In the genomic region with DNA sequence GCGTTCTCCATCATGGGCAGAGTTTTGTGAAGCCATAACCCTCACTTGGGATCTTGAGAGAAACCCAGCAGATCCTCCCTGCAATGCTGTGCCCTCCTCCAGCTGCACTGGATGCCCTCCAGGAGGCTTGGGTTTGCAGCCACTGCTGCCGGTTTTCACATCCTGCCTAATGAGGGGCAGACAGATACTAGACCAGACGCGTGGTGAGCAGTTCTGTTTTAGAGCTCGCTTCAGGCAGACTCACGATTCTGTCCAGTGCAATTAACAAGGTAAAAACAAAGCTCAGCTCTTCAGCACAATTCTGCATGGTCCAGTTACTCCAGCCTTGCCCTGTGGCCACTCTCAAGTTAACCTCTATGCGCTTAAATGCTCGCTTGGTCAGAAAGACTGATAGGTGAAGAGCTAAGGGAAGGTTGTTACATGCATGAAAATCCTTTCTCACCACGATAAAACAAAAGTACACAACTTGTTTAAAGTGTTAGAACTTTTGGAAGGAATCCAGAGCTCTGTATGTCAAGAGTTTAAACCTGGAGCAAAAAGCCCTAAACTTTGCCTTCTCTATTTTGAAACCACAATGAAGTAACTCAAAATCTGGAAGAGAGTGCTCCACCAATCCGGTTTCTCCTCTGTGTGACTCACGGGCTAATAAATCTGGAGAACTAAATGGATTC, we compare ENCODE assay signal across 1 cellular context.
TF ChIP-seq lines count a peak whose summit lies in the region.

No MANE protein-coding gene starts in this region.

TF ChIP-seq in SK-N-SH treated with all-trans-retinoic acid at 6 μM for 48 hours, 23 proteins besides CTCF, POLR2A, EP300 and RAD21 (continued from another document):
- no peak for TF ChIP-seq PATZ1 (CRISPR knock-in tag; IDR thresholded peaks at IDR 0.05; ENCODE audit: borderline replicate concordance)
- TF ChIP-seq ZC3H10 (CRISPR knock-in tag; IDR thresholded peaks at IDR 0.05), result no peak
- TF ChIP-seq RARB (CRISPR knock-in tag; IDR thresholded peaks at IDR 0.05), result no peak
- TF ChIP-seq OSR1 (CRISPR knock-in tag; IDR thresholded peaks at IDR 0.05), result no peak
- TF ChIP-seq ARNTL (CRISPR knock-in tag; IDR thresholded peaks at IDR 0.05; ENCODE audit: borderline replicate concordance, low read depth), result no peak
- no peak for TF ChIP-seq GLIS3 (CRISPR knock-in tag; IDR thresholded peaks at IDR 0.05)
- TF ChIP-seq ESRRG (CRISPR knock-in tag; IDR thresholded peaks at IDR 0.05), result no peak
- TF ChIP-seq TOX (CRISPR knock-in tag; IDR thresholded peaks at IDR 0.05; ENCODE audit: borderline replicate concordance), result no peak
- no peak for TF ChIP-seq ZFP3 (CRISPR knock-in tag; IDR thresholded peaks at IDR 0.05)
- TF ChIP-seq PPARA (CRISPR knock-in tag; IDR thresholded peaks at IDR 0.05; ENCODE audit: borderline replicate concordance), result no peak
